Comparison of ENCODE assay signal across 16 cellular contexts in the genomic region with DNA sequence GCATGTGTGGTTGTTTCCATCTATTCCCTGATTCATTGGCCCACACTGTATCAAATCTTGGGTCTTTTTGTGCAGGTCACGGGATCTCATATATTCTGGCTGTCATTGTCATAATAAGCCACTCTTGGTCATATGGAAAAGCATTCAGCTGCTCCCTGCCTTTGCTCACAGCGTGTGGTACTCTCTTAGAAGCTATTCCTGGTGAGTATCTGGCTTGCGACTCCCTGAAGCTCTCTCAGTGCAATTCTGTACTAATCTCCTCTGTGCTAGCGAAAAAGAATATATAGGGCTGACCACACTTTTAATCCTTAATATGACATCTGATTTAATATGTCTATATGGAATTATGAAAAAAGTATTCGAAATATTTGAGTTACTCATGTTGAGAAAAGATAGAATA.
DNase-seq lines count a peak whose midpoint lies in the region; ATAC-seq and TF ChIP-seq lines count a peak whose summit lies in the region.
"Had no signal": no experiment of that assay in that cellular context is flagged by ENCODE, and none has a peak within 500 bp of the region (broad histone marks: within the 10 kb centered on the region; RNA-seq: fewer than 3 reads in every experiment).

No MANE protein-coding gene starts in this region.

- no peaks in the 10 kb centered on the region for H3K9me2 ChIP-seq in neural cell (ENCODE audit: insufficient read depth, low read length)

- intact Hi-C loops in left ventricle myocardium superior (cut with micrococcal nuclease) = no loop called here
- intact Hi-C loops in Right ventricle myocardium superior (cut with DNase I) = no loop called here

- H3K4me3 Mint-ChIP-seq in chondrocyte (ENCODE audit: unreplicated experiment) = no peak overlapping the region
- H3K4me3 Mint-ChIP-seq: CD8-positive, alpha-beta memory T cell; HFFc6 had no signal

- H3K36me3 ChIP-seq in neural cell (ENCODE audit: insufficient read depth, low read length) = no peaks in the 10 kb centered on the region
- H3K36me3 ChIP-seq: BLaER1, HAP-1 had no signal

- peaks cover 4% of the 10 kb centered on the region for H3K4me1 Mint-ChIP-seq in chondrocyte (ENCODE audit: low read depth)
- H3K4me1 Mint-ChIP-seq: CD8-positive, alpha-beta memory T cell had no signal

- no peak overlapping the region for H3K9ac ChIP-seq in neural cell (ENCODE audit: low read length)
- H3K9ac ChIP-seq: BLaER1 had no signal

- peak overlapping the region; percentile 25 for H3K27ac ChIP-seq in neural cell (ENCODE audit: low read length)
- H3K27ac ChIP-seq: BLaER1 had no signal

- H3K79me2 ChIP-seq in neural cell (replicated peaks; ENCODE audit: insufficient read depth, low read length) = no peaks in the 10 kb centered on the region

- H3K9me3 Mint-ChIP-seq in chondrocyte (ENCODE audit: low read depth) = peaks cover 4% of the 10 kb centered on the region

- peak; percentile 19 for TF ChIP-seq RAD21 in neural cell (conservative IDR thresholded peaks at IDR 0.05)

- no peak for DNase-seq in left ventricle myocardium superior
- DNase-seq in Right ventricle myocardium superior = no peak
- peak; percentile 31 for DNase-seq in NCI-H2227 treated with DMSO at 0.1 percent for 48 hours (lab: John Stamatoyannopoulos, UW)
- DNase-seq in EL = no peak
- DNase-seq in chondrocyte (ENCODE audit: low spot score) = no peak
- no peak for DNase-seq in NCI-H128 (lab: John Stamatoyannopoulos, UW; ENCODE audit: unreplicated experiment)
- DNase-seq: 8988T; AML-193; Caco-2; CD8-positive, alpha-beta memory T cell; DND-41; GF-D8; HFFc6 had no signal

- H4K20me1 ChIP-seq in neural cell (ENCODE audit: insufficient read depth) = no peaks in the 10 kb centered on the region
- H4K20me1 ChIP-seq: BLaER1 had no signal

- no peaks in the 10 kb centered on the region for H3K27me3 Mint-ChIP-seq in chondrocyte (ENCODE audit: low read depth)
- H3K27me3 Mint-ChIP-seq: CD8-positive, alpha-beta memory T cell had no signal

- no peaks in the 10 kb centered on the region for H3F3A ChIP-seq in neural cell (ENCODE audit: insufficient read depth, low read length, poor library complexity, severe bottlenecking)

- no peaks in the 10 kb centered on the region for H3K27me3 ChIP-seq in neural cell (ENCODE audit: insufficient read depth, low read depth, low read length)
- H3K27me3 ChIP-seq: BLaER1 had no signal

- ATAC-seq in left ventricle myocardium superior = peak; percentile 32
- no peak for ATAC-seq in Right ventricle myocardium superior (ENCODE audit: poor library complexity)

- no peak overlapping the region for H3K27ac Mint-ChIP-seq in chondrocyte (ENCODE audit: unreplicated experiment)
- H3K27ac Mint-ChIP-seq: CD8-positive, alpha-beta memory T cell; HFFc6 had no signal

- no peaks in the 10 kb centered on the region for H3K9me3 ChIP-seq in neural cell (ENCODE audit: low read length)
- H3K9me3 ChIP-seq: BLaER1, Caco-2, HAP-1 had no signal

- TF ChIP-seq CTCF in neural cell (IDR thresholded peaks at IDR 0.05; ENCODE audit: poor library complexity, severe bottlenecking) = no peak
- TF ChIP-seq CTCF in chondrocyte (IDR thresholded peaks at IDR 0.05) = no peak

- peak; percentile 81 for TF ChIP-seq EP300 in neural cell (conservative IDR thresholded peaks at IDR 0.05; ENCODE audit: poor library complexity, severe bottlenecking)

- H2AFZ ChIP-seq in neural cell (ENCODE audit: low read depth, low read length) = no peak overlapping the region

- H3K36me3 Mint-ChIP-seq in chondrocyte (ENCODE audit: low read depth) = no peaks in the 10 kb centered on the region
- H3K36me3 Mint-ChIP-seq: CD8-positive, alpha-beta memory T cell had no signal

- no peak overlapping the region for H3K4me3 ChIP-seq in neural cell (ENCODE audit: low read length)
- H3K4me3 ChIP-seq: BLaER1, HAP-1 had no signal

- no peak overlapping the region for H3K4me2 ChIP-seq in neural cell (ENCODE audit: low read length)
- H3K4me2 ChIP-seq: BLaER1 had no signal

TF ChIP-seq in neural cell, 6 proteins besides CTCF, POLR2A, EP300 and RAD21:
- TF ChIP-seq, protein P1, sequence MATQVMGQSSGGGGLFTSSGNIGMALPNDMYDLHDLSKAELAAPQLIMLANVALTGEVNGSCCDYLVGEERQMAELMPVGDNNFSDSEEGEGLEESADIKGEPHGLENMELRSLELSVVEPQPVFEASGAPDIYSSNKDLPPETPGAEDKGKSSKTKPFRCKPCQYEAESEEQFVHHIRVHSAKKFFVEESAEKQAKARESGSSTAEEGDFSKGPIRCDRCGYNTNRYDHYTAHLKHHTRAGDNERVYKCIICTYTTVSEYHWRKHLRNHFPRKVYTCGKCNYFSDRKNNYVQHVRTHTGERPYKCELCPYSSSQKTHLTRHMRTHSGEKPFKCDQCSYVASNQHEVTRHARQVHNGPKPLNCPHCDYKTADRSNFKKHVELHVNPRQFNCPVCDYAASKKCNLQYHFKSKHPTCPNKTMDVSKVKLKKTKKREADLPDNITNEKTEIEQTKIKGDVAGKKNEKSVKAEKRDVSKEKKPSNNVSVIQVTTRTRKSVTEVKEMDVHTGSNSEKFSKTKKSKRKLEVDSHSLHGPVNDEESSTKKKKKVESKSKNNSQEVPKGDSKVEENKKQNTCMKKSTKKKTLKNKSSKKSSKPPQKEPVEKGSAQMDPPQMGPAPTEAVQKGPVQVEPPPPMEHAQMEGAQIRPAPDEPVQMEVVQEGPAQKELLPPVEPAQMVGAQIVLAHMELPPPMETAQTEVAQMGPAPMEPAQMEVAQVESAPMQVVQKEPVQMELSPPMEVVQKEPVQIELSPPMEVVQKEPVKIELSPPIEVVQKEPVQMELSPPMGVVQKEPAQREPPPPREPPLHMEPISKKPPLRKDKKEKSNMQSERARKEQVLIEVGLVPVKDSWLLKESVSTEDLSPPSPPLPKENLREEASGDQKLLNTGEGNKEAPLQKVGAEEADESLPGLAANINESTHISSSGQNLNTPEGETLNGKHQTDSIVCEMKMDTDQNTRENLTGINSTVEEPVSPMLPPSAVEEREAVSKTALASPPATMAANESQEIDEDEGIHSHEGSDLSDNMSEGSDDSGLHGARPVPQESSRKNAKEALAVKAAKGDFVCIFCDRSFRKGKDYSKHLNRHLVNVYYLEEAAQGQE (IDR thresholded peaks at IDR 0.05; ENCODE audit: borderline replicate concordance) = peak; percentile 87
- no peak for TF ChIP-seq SMC3 (conservative IDR thresholded peaks at IDR 0.05; ENCODE audit: poor library complexity)
- peak; percentile 64 for TF ChIP-seq POLR2AphosphoS5 (IDR thresholded peaks at IDR 0.05)
